Comparison of ENCODE assay signal across 14 cellular contexts in genomic region chr15:31269961-31270575, GRCh38. TPM values are rescaled to one million over a fixed set of nuclear protein-coding genes. Genes with fewer than 3 reads are reported as not detected.
A peak's percentile ranks its signal among the peaks of the same experiment; 100 is the strongest.
DNase-seq lines count a peak whose midpoint lies in the region; ATAC-seq and TF ChIP-seq lines count a peak whose summit lies in the region.
"Had no signal": no experiment of that assay in that cellular context is flagged by ENCODE, and none has a peak within 500 bp of the region (broad histone marks: within the 10 kb centered on the region; RNA-seq: fewer than 3 reads in every experiment).

No MANE protein-coding gene starts in this region.

- H3K4me3 Mint-ChIP-seq in activated CD4-positive, alpha-beta T cell treated with anti-CD3 and anti-CD28 coated beads, Interleukin-2, amount 10 ng/mL, durations not matched to agents 24 days and 14 days, result no peak overlapping the region

- no peak overlapping the region for H3K27ac ChIP-seq in RWPE2 (ENCODE audit: poor library complexity, severe bottlenecking)
- no peak overlapping the region for H3K27ac ChIP-seq in esophagus muscularis mucosa (replicated peaks in 1 of 4)
- H3K27ac ChIP-seq: thoracic aorta had no signal

- no peaks in the 10 kb centered on the region for H3K27me3 Mint-ChIP-seq in activated CD4-positive, alpha-beta T cell treated with anti-CD3 and anti-CD28 coated beads, Interleukin-2, amount 10 ng/mL, durations not matched to agents 24 days and 14 days

- H3K27ac Mint-ChIP-seq in activated CD4-positive, alpha-beta T cell treated with anti-CD3 and anti-CD28 coated beads, Interleukin-2, amount 10 ng/mL, durations not matched to agents 24 days and 14 days, result peak overlapping the region; percentile 39

- DNase-seq in activated CD4-positive, alpha-beta T cell treated with anti-CD3 and anti-CD28 coated beads, Interleukin-2, amount 10 ng/mL, durations not matched to agents 24 days and 14 days, result peak; percentile 54
- no peak for DNase-seq in activated CD4-positive, alpha-beta T cell treated with anti-CD3 and anti-CD28 coated beads for 48 hours
- DNase-seq in RWPE2 (ENCODE audit: low spot score) (peak; percentile 47), esophagus muscularis mucosa (ENCODE audit: extremely low spot score) (peak; percentile 37), H4 (ENCODE audit: low spot score) (no peak), NCI-H446 (lab: John Stamatoyannopoulos, UW) (no peak)
- peak; percentile 16 for DNase-seq in stimulated activated CD8-positive, alpha-beta memory T cell treated with anti-CD3 and anti-CD28 coated beads, Interleukin-4, amount 100 ng/mL, for 48 hours
- DNase-seq: amniotic stem cell, cerebellar nuclear complex, foreskin melanocyte, left ventricle myocardium superior, NCI-H2081 had no signal

- H3K4me1 Mint-ChIP-seq in activated CD4-positive, alpha-beta T cell treated with anti-CD3 and anti-CD28 coated beads, Interleukin-2, amount 10 ng/mL, durations not matched to agents 24 days and 14 days, result peaks cover 71% of the 10 kb centered on the region

- 88% methylated on average over 5 of the region's 5 CpGs for WGBS in esophagus muscularis mucosa

- intact Hi-C loops in activated CD4-positive, alpha-beta T cell treated with anti-CD3 and anti-CD28 coated beads, Interleukin-2, amount 10 ng/mL, durations not matched to agents 24 days and 14 days (cut with micrococcal nuclease), result loop anchor here (5.0 to 10.0 kb wide), 2 partner anchors 57 to 95 kb away; partner anchors contain the start of gene KLF13
- intact Hi-C loops in esophagus muscularis mucosa (cut with DNase I), result no loop called here

- no peaks in the 10 kb centered on the region for H3K9me3 Mint-ChIP-seq in activated CD4-positive, alpha-beta T cell treated with anti-CD3 and anti-CD28 coated beads, Interleukin-2, amount 10 ng/mL, durations not matched to agents 24 days and 14 days

- H3K4me1 ChIP-seq in RWPE2 (ENCODE audit: insufficient read depth, poor library complexity, severe bottlenecking), result no peaks in the 10 kb centered on the region
- H3K4me1 ChIP-seq in esophagus muscularis mucosa, result peaks cover 0 to 17% (median 13%) of the 10 kb centered on the region in 4 donors

- no peaks in the 10 kb centered on the region for H3K27me3 ChIP-seq in RWPE2 (ENCODE audit: insufficient read depth, poor library complexity, severe bottlenecking)
- H3K27me3 ChIP-seq in esophagus muscularis mucosa, result no peaks in the 10 kb centered on the region

- TF ChIP-seq EP300 in esophagus muscularis mucosa (IDR thresholded peaks at IDR 0.05), result no peak

- no peaks in the 10 kb centered on the region for H3K36me3 ChIP-seq in RWPE2 (ENCODE audit: low read depth)
- no peaks in the 10 kb centered on the region for H3K36me3 ChIP-seq in esophagus muscularis mucosa
- H3K36me3 ChIP-seq: thoracic aorta had no signal

- H3K9me3 ChIP-seq in RWPE2 (ENCODE audit: severe bottlenecking) (no peaks in the 10 kb centered on the region), esophagus muscularis mucosa (no peaks in the 10 kb centered on the region)
- H3K9me3 ChIP-seq: thoracic aorta had no signal

- H3K4me3 ChIP-seq in RWPE2 (ENCODE audit: severe bottlenecking), result no peak overlapping the region
- no peak overlapping the region for H3K4me3 ChIP-seq in esophagus muscularis mucosa
- H3K4me3 ChIP-seq: thoracic aorta had no signal

- TF ChIP-seq POLR2A in esophagus muscularis mucosa (IDR thresholded peaks at IDR 0.05; ENCODE audit: low read depth), result no peak

- TF ChIP-seq CTCF in RWPE2 (IDR thresholded peaks at IDR 0.05; ENCODE audit: poor library complexity, severe bottlenecking) (no peak), esophagus muscularis mucosa (IDR thresholded peaks at IDR 0.05) (no peak)

- H3K36me3 Mint-ChIP-seq in activated CD4-positive, alpha-beta T cell treated with anti-CD3 and anti-CD28 coated beads, Interleukin-2, amount 10 ng/mL, durations not matched to agents 24 days and 14 days (ENCODE audit: low read depth), result no peaks in the 10 kb centered on the region

- no peak for ATAC-seq in RWPE2 (ENCODE audit: low read depth)
- no peak for ATAC-seq in HG03469 (IDR thresholded peaks at IDR 0.05; ENCODE audit: unreplicated experiment)
- ATAC-seq: left ventricle myocardium superior had no signal

RNA-seq across cellular contexts. Expression of gene KLF13, which starts 56.6 kb away (rescaled TPM):
- 122 and 135 TPM in 2 replicates for total RNA-seq in activated CD4-positive, alpha-beta T cell treated with anti-CD3 and anti-CD28 coated beads, Interleukin-2, amount 10 ng/mL, durations not matched to agents 24 days and 14 days
- total RNA-seq in esophagus muscularis mucosa, result 100 to 1,000 TPM in 1 of 4 donors, 10 to 100 TPM in 3; 57.3 to 109 (median 74.2) TPM
- 12.0 and 20.8 TPM in 2 replicates for total RNA-seq in H4 (2014; rRNA removed; shearing (Covaris generic))

Comparison
In these comparisons a context has a peak if more than half of its experiments do, and no peak if none do; other contexts are left out.
1. DNase-seq: peak in activated CD4-positive, alpha-beta T cell treated with anti-CD3 and anti-CD28 coated beads, Interleukin-2, amount 10 ng/mL, durations not matched to agents 24 days and 14 days (single experiment), RWPE2 (single experiment), esophagus muscularis mucosa (single experiment) and stimulated activated CD8-positive, alpha-beta memory T cell treated with anti-CD3 and anti-CD28 coated beads, Interleukin-4, amount 100 ng/mL, for 48 hours (single experiment); none in activated CD4-positive, alpha-beta T cell treated with anti-CD3 and anti-CD28 coated beads for 48 hours (single experiment), H4 (single experiment) and NCI-H446 (0 of 2).